9 cellular contexts compared by ENCODE assay signal in genomic region chr12:51593539-51593938, GRCh38. TPM values are rescaled to one million over a fixed set of nuclear protein-coding genes. Genes with fewer than 3 reads are reported as not detected.
DNase-seq lines count a peak whose midpoint lies in the region; ATAC-seq and TF ChIP-seq lines count a peak whose summit lies in the region.
"Had no signal": no experiment of that assay in that cellular context is flagged by ENCODE, and none has a peak within 500 bp of the region (broad histone marks: within the 10 kb centered on the region; RNA-seq: fewer than 3 reads in every experiment).

No MANE protein-coding gene starts in this region.

- no peaks in the 10 kb centered on the region for H3K36me3 Mint-ChIP-seq in activated CD4-positive, alpha-beta memory T cell treated with anti-CD3 and anti-CD28 coated beads for 36 hours
- H3K36me3 Mint-ChIP-seq in immature natural killer cell: no peaks in the 10 kb centered on the region
- peaks cover 4% of the 10 kb centered on the region for H3K36me3 Mint-ChIP-seq in activated T-helper 17 cell treated with anti-CD3 and anti-CD28 coated beads, Interleukin-2, amount 50 U/mL, for 72 hours (ENCODE audit: low read depth)

- H3K27me3 Mint-ChIP-seq in activated CD4-positive, alpha-beta memory T cell treated with anti-CD3 and anti-CD28 coated beads for 36 hours: peaks cover 45% of the 10 kb centered on the region
- H3K27me3 Mint-ChIP-seq in immature natural killer cell (ENCODE audit: low read depth in 3 of 3): peaks cover 7 to 25% (median 12%) of the 10 kb centered on the region in 3 donors
- H3K27me3 Mint-ChIP-seq in activated T-helper 17 cell treated with anti-CD3 and anti-CD28 coated beads, Interleukin-2, amount 50 U/mL, for 72 hours: peaks cover 58% of the 10 kb centered on the region

- POLR2A ChIA-PET in A673 (lab: Charles Lee; ENCODE audit: low non-redundant PET): no interaction called here
- POLR2A ChIA-PET in activated CD4-positive, alpha-beta memory T cell treated with anti-CD3 and anti-CD28 coated beads for 36 hours (lab: Charles Lee): no interaction called here

- no peak overlapping the region for H3K27ac ChIP-seq in A673 (ENCODE audit: low read depth, low read length, poor library complexity, severe bottlenecking)
- H3K27ac ChIP-seq: right lobe of liver had no signal

- H3K4me1 ChIP-seq in A673 (ENCODE audit: insufficient read depth, low read length, poor library complexity, severe bottlenecking): peaks cover 23% of the 10 kb centered on the region

- no peak for ATAC-seq in HG02870 (IDR thresholded peaks at IDR 0.05; ENCODE audit: unreplicated experiment)
- no peak for ATAC-seq in GM18909 (IDR thresholded peaks at IDR 0.05; ENCODE audit: poor library complexity, unreplicated experiment)
- no peak for ATAC-seq in activated T-helper 17 cell treated with anti-CD3 and anti-CD28 coated beads, Interleukin-2, amount 50 U/mL, for 72 hours (replicated peaks)

- H3K4me3 ChIP-seq in A673 (ENCODE audit: low read depth, low read length, poor library complexity, severe bottlenecking): no peak overlapping the region
- no peak overlapping the region for H3K4me3 ChIP-seq in HFF-Myc (replicated peaks; ENCODE audit: low read depth, low read length)
- H3K4me3 ChIP-seq: right lobe of liver had no signal

- H3K9me3 ChIP-seq in A673 (ENCODE audit: low read depth, low read length, poor library complexity, severe bottlenecking): no peaks in the 10 kb centered on the region
- H3K9me3 ChIP-seq: right lobe of liver had no signal

- no TSS peak for BruUV-seq in A673 (replicated peaks; lab: Mats Ljungman, UMichigan)

- CTCF ChIA-PET in A673 (lab: Charles Lee): no interaction called here
- CTCF ChIA-PET in activated CD4-positive, alpha-beta memory T cell treated with anti-CD3 and anti-CD28 coated beads for 36 hours (lab: Charles Lee): interaction anchor here (0.7 kb wide), 1 partner anchor 280 kb away, joined by 3 read pairs; no protein-coding TSS in a partner anchor

- no peak overlapping the region for H3K4me3 Mint-ChIP-seq in activated CD4-positive, alpha-beta memory T cell treated with anti-CD3 and anti-CD28 coated beads for 36 hours
- H3K4me3 Mint-ChIP-seq in immature natural killer cell: peak overlapping the region in 1 of 5 donors; percentile 32
- no peak overlapping the region for H3K4me3 Mint-ChIP-seq in activated T-helper 17 cell treated with anti-CD3 and anti-CD28 coated beads, Interleukin-2, amount 50 U/mL, for 72 hours

- no peaks in the 10 kb centered on the region for H3K9me3 Mint-ChIP-seq in activated CD4-positive, alpha-beta memory T cell treated with anti-CD3 and anti-CD28 coated beads for 36 hours
- no peaks in the 10 kb centered on the region for H3K9me3 Mint-ChIP-seq in immature natural killer cell
- no peaks in the 10 kb centered on the region for H3K9me3 Mint-ChIP-seq in activated T-helper 17 cell treated with anti-CD3 and anti-CD28 coated beads, Interleukin-2, amount 50 U/mL, for 72 hours

- no peaks in the 10 kb centered on the region for H3K27me3 ChIP-seq in A673 (replicated peaks; ENCODE audit: insufficient read depth, low read depth, low read length, poor library complexity)
- H3K27me3 ChIP-seq: right lobe of liver had no signal

- no peaks in the 10 kb centered on the region for H3K36me3 ChIP-seq in A673 (ENCODE audit: insufficient read depth, low read length, poor library complexity, severe bottlenecking)
- H3K36me3 ChIP-seq: right lobe of liver had no signal

- TF ChIP-seq CTCF in A673 (conservative IDR thresholded peaks at IDR 0.05; ENCODE audit: low read depth, low read length) (no peak), HFF-Myc (IDR thresholded peaks at IDR 0.05; ENCODE audit: low read depth, low read length, missing control alignments) (no peak)

- intact Hi-C loops in A673 (cut with micrococcal nuclease; ENCODE audit: unreplicated experiment): no loop called here
- intact Hi-C loops in activated CD4-positive, alpha-beta memory T cell treated with anti-CD3 and anti-CD28 coated beads for 36 hours (cut with micrococcal nuclease): loop anchor here (5.0 to 10.0 kb wide), 2 partner anchors 229 to 281 kb away; no protein-coding TSS in a partner anchor

- peak; percentile 59 for DNase-seq in A673 (ENCODE audit: low spot score)
- DNase-seq in HFF-Myc (ENCODE audit: extremely low read depth, low read depth): peak; percentile 32
- peak; percentile 44 for DNase-seq in activated CD4-positive, alpha-beta memory T cell treated with anti-CD3 and anti-CD28 coated beads for 36 hours
- DNase-seq in immature natural killer cell: peak in 2 of 3 donors; percentile 5 to 21
- DNase-seq in OCI-M2 (lab: John Stamatoyannopoulos, UW; ENCODE audit: unreplicated experiment): no peak
- DNase-seq: right lobe of liver had no signal

- H3K4me1 Mint-ChIP-seq in activated CD4-positive, alpha-beta memory T cell treated with anti-CD3 and anti-CD28 coated beads for 36 hours (ENCODE audit: low read depth): peaks cover 13% of the 10 kb centered on the region
- peaks cover 9 to 16% of the 10 kb centered on the region in 2 donors for H3K4me1 Mint-ChIP-seq in immature natural killer cell
- H3K4me1 Mint-ChIP-seq in activated T-helper 17 cell treated with anti-CD3 and anti-CD28 coated beads, Interleukin-2, amount 50 U/mL, for 72 hours: peaks cover 10% of the 10 kb centered on the region

- no peak overlapping the region for H3K27ac Mint-ChIP-seq in activated CD4-positive, alpha-beta memory T cell treated with anti-CD3 and anti-CD28 coated beads for 36 hours
- H3K27ac Mint-ChIP-seq in immature natural killer cell: no peak overlapping the region
- no peak overlapping the region for H3K27ac Mint-ChIP-seq in activated T-helper 17 cell treated with anti-CD3 and anti-CD28 coated beads, Interleukin-2, amount 50 U/mL, for 72 hours

RNA-seq across cellular contexts. Expression of gene SCN8A, which starts 2.5 kb away (rescaled TPM):
- total RNA-seq in A673 (2021): 5.4 and 5.5 TPM in 2 replicates
- under 1 TPM; 0.51 to 0.64 TPM for total RNA-seq in activated CD4-positive, alpha-beta memory T cell treated with anti-CD3 and anti-CD28 coated beads for 36 hours
- under 1 TPM in 2 of 3 donors, not detected in 1; 0.04 to 0.06 TPM for polyA plus RNA-seq in immature natural killer cell
- 1 to 10 TPM in 1 of 2 donors, under 1 TPM in 1; 0.73 to 1.2 TPM for total RNA-seq in activated T-helper 17 cell treated with anti-CD3 and anti-CD28 coated beads, Interleukin-2, amount 50 U/mL, for 72 hours
